Comparison of ENCODE assay signal across 12 cellular contexts in the genomic region with DNA sequence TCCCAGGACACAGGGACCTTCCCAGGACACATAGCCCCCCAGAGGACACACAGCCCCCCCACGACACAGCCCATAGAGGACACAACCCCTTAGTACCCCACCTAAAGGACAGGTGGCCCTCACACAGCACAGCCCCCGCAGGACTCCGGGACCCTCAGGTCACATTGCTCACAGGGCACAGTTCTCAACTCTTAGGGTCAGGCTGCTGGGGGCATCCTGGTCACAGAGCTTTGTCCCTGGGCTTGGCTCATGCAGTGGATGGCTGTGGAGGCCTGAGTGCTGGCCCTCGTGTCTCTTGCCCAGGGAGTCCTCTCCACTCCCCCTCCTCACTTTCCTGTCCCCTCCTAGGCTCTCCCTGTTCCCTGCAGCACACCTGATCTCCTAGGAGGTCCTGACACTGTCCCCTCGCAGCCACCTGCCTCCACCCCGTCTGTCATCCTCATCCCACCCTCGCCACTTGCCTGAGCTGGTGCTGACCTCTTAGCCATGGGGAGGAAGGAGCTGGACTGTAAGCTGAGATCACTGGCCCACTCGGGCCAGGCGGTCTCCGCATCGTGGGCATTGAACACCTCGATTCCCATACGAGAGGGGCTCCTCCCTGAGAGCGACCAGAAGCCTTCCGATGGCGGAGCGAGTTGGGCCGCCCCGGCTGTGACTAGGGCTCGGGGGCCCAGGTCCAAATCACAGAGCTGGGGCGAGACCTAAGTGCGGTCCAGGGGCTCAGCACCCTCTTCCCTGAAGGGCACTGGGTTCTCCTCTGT. TPM values are rescaled to one million over a fixed set of nuclear protein-coding genes. Genes with fewer than 3 reads are reported as not detected.
DNase-seq lines count a peak whose midpoint lies in the region; ATAC-seq and TF ChIP-seq lines count a peak whose summit lies in the region.
"Had no signal": no experiment of that assay in that cellular context is flagged by ENCODE, and none has a peak within 500 bp of the region (broad histone marks: within the 10 kb centered on the region; RNA-seq: fewer than 3 reads in every experiment).

No MANE protein-coding gene starts in this region.

- CTCF ChIA-PET in MCF 10A (lab: Yijun Ruan, JAX) (no interaction called here), mammary epithelial cell (lab: Charles Lee; ENCODE audit: low non-redundant PET) (no interaction called here)

- H2AFZ ChIP-seq in mammary epithelial cell (ENCODE audit: low read depth, low read length): no peak overlapping the region

- no peak overlapping the region for H3K4me3 ChIP-seq in mammary epithelial cell (replicated peaks in 1 of 3; ENCODE audit: insufficient read depth in 1 of 3, low read depth in 2 of 3, low read length in 3 of 3)

- peaks cover 36% of the 10 kb centered on the region for H3K79me2 ChIP-seq in mammary epithelial cell (ENCODE audit: insufficient read depth, low read length)

- H3K9me3 Mint-ChIP-seq in MCF 10A (ENCODE audit: unreplicated experiment) (no peaks in the 10 kb centered on the region), naive B cell (no peaks in the 10 kb centered on the region), type B pancreatic cell (no peaks in the 10 kb centered on the region)
- H3K9me3 Mint-ChIP-seq in activated T-helper 2 cell treated with anti-CD3 and anti-CD28 coated beads, Interferon-gamma antibody, Interleukin-2, Interleukin-4, amounts not matched to agents 10 μg/mL and 5 μg/mL and 100 μg/mL, durations not matched to agents 14 hours and 24 hours and 36 hours: no peaks in the 10 kb centered on the region

- H3K27me3 Mint-ChIP-seq in MCF 10A (ENCODE audit: insufficient read depth, unreplicated experiment) (no peaks in the 10 kb centered on the region), naive B cell (no peaks in the 10 kb centered on the region), type B pancreatic cell (no peaks in the 10 kb centered on the region)
- no peaks in the 10 kb centered on the region for H3K27me3 Mint-ChIP-seq in activated T-helper 2 cell treated with anti-CD3 and anti-CD28 coated beads, Interferon-gamma antibody, Interleukin-2, Interleukin-4, amounts not matched to agents 10 μg/mL and 5 μg/mL and 100 μg/mL, durations not matched to agents 14 hours and 24 hours and 36 hours (ENCODE audit: low read depth)

- H4K20me1 ChIP-seq in mammary epithelial cell (ENCODE audit: insufficient read depth, low read length): no peaks in the 10 kb centered on the region

- H3K27me3 ChIP-seq in mammary epithelial cell (ENCODE audit: insufficient read depth, low read length): no peaks in the 10 kb centered on the region
- H3K27me3 ChIP-seq: Peyer's patch had no signal

- intact Hi-C loops in MCF 10A (cut with micrococcal nuclease) (loop anchor here (5.0 to 10.0 kb wide), 2 partner anchors 48 to 115 kb away; partner anchors contain the start of gene RAB40B), mammary epithelial cell (cut with micrococcal nuclease) (no loop called here)
- intact Hi-C loops in activated T-helper 2 cell treated with anti-CD3 and anti-CD28 coated beads, Interferon-gamma antibody, Interleukin-2, Interleukin-4, amounts not matched to agents 10 μg/mL and 5 μg/mL and 100 μg/mL, durations not matched to agents 14 hours and 24 hours and 36 hours (cut with micrococcal nuclease): loop anchor here (5.0 kb wide), 2 partner anchors 192 to 403 kb away; partner anchors contain the start of gene NARF

- no peaks in the 10 kb centered on the region for H3K9me3 ChIP-seq in mammary epithelial cell (replicated peaks; ENCODE audit: insufficient read depth, low read length)
- H3K9me3 ChIP-seq: Peyer's patch had no signal

- in situ Hi-C loops in mammary epithelial cell (cut with MboI; ENCODE audit: low sequenced_read_pairs in 2 of 2): loop anchor here in 1 of 2 donors (10.0 kb wide), 1 partner anchor 105 kb away; the partner anchor contains the start of gene TBCD
- in situ Hi-C loops in GM13976 (cut with MboI; ENCODE audit: low sequenced_read_pairs, unreplicated experiment): loop anchor here (25.0 kb wide), 1 partner anchor 113 kb away; the partner anchor contains the start of gene TBCD

- WGBS in mammary epithelial cell (ENCODE audit: low coverage, missing lambda C conversion rate): 78% methylated on average over 10 of the region's 22 CpGs

- ATAC-seq in naive B cell (ENCODE audit: low read depth in 2 of 2) (no peak), GM19452 (IDR thresholded peaks at IDR 0.05; ENCODE audit: unreplicated experiment) (no peak)
- ATAC-seq: K562 had no signal

- dilution Hi-C loops in mammary epithelial cell (cut with HindIII; ENCODE audit: low sequenced_read_pairs): no loop called here

- H3K4me3 Mint-ChIP-seq in MCF 10A (ENCODE audit: unreplicated experiment): peak overlapping the region; percentile 56
- H3K4me3 Mint-ChIP-seq in activated T-helper 2 cell treated with anti-CD3 and anti-CD28 coated beads, Interferon-gamma antibody, Interleukin-2, Interleukin-4, amounts not matched to agents 10 μg/mL and 5 μg/mL and 100 μg/mL, durations not matched to agents 14 hours and 24 hours and 36 hours (ENCODE audit: low read depth): peak overlapping the region; percentile 45
- H3K4me3 Mint-ChIP-seq in naive B cell: peak overlapping the region; percentile 52 to 85 (median 68)
- H3K4me3 Mint-ChIP-seq in type B pancreatic cell: peak overlapping the region; percentile 70

- DNase-seq in MCF 10A (ENCODE audit: unreplicated experiment) (no peak), mammary epithelial cell (no peak), naive B cell (no peak), type B pancreatic cell (ENCODE audit: extremely low spot score, unreplicated experiment) (no peak), GM13976 (ENCODE audit: low spot score) (no peak), islet precursor cell (no peak)
- DNase-seq in activated T-helper 2 cell treated with anti-CD3 and anti-CD28 coated beads, Interferon-gamma antibody, Interleukin-2, Interleukin-4, amounts not matched to agents 10 μg/mL and 5 μg/mL and 100 μg/mL, durations not matched to agents 14 hours and 24 hours and 36 hours (ENCODE audit: low spot score): no peak
- DNase-seq: GDM1, NCI-H2171 had no signal

- peaks cover 24% of the 10 kb centered on the region for H3K36me3 Mint-ChIP-seq in MCF 10A (ENCODE audit: insufficient read depth, unreplicated experiment)
- H3K36me3 Mint-ChIP-seq in activated T-helper 2 cell treated with anti-CD3 and anti-CD28 coated beads, Interferon-gamma antibody, Interleukin-2, Interleukin-4, amounts not matched to agents 10 μg/mL and 5 μg/mL and 100 μg/mL, durations not matched to agents 14 hours and 24 hours and 36 hours (ENCODE audit: low read depth): peaks cover 16% of the 10 kb centered on the region
- no peaks in the 10 kb centered on the region for H3K36me3 Mint-ChIP-seq in naive B cell
- no peaks in the 10 kb centered on the region for H3K36me3 Mint-ChIP-seq in type B pancreatic cell

- no peak overlapping the region for H3K27ac ChIP-seq in mammary epithelial cell (ENCODE audit: insufficient read depth, low read depth, low read length)

- H3K4me2 ChIP-seq in mammary epithelial cell (ENCODE audit: insufficient read depth, low read depth, low read length): no peak overlapping the region

- H3K4me1 Mint-ChIP-seq in MCF 10A (ENCODE audit: insufficient read depth, unreplicated experiment) (peaks cover 16% of the 10 kb centered on the region), naive B cell (peaks cover 17 to 35% (median 22%) of the 10 kb centered on the region in 3 donors), type B pancreatic cell (ENCODE audit: unreplicated experiment) (peaks cover 14% of the 10 kb centered on the region)
- H3K4me1 Mint-ChIP-seq in activated T-helper 2 cell treated with anti-CD3 and anti-CD28 coated beads, Interferon-gamma antibody, Interleukin-2, Interleukin-4, amounts not matched to agents 10 μg/mL and 5 μg/mL and 100 μg/mL, durations not matched to agents 14 hours and 24 hours and 36 hours (ENCODE audit: low read depth): peaks cover 10% of the 10 kb centered on the region

- POLR2A ChIA-PET in MCF 10A (lab: Yijun Ruan, JAX): interaction anchor here (0.7 kb wide), 1 partner anchor 153 kb away, joined by 3 read pairs; no protein-coding TSS in a partner anchor

- no peak overlapping the region for H3K9ac ChIP-seq in mammary epithelial cell (ENCODE audit: insufficient read depth, low read length)

- BruUV-seq in MCF 10A (replicated peaks; lab: Mats Ljungman, UMichigan) (no TSS peak), mammary epithelial cell (replicated peaks; lab: Mats Ljungman, UMichigan) (no TSS peak)

- no peaks in the 10 kb centered on the region for H3K36me3 ChIP-seq in mammary epithelial cell (ENCODE audit: insufficient read depth, low read length)
- H3K36me3 ChIP-seq: Peyer's patch had no signal

- H3K27ac Mint-ChIP-seq in MCF 10A (ENCODE audit: low read depth, unreplicated experiment) (no peak overlapping the region), naive B cell (peak overlapping the region in 5 of 6 donors; percentile 57 to 88 (median 81)), type B pancreatic cell (peak overlapping the region; percentile 79)
- H3K27ac Mint-ChIP-seq in activated T-helper 2 cell treated with anti-CD3 and anti-CD28 coated beads, Interferon-gamma antibody, Interleukin-2, Interleukin-4, amounts not matched to agents 10 μg/mL and 5 μg/mL and 100 μg/mL, durations not matched to agents 14 hours and 24 hours and 36 hours: peak overlapping the region; percentile 34

- H3K4me1 ChIP-seq in mammary epithelial cell (ENCODE audit: insufficient read depth, low read length): peaks cover 18% of the 10 kb centered on the region

- no peak for TF ChIP-seq CTCF in MCF 10A (IDR thresholded peaks at IDR 0.05; ENCODE audit: unreplicated experiment)
- TF ChIP-seq CTCF in mammary epithelial cell (conservative IDR thresholded peaks at IDR 0.05 in 1 of 2, IDR thresholded peaks at IDR 0.05 in 1 of 2; ENCODE audit: extremely low read depth in 1 of 2, insufficient read depth in 1 of 2, low read depth in 1 of 2, low read length in 2 of 2): no peak
- TF ChIP-seq CTCF in type B pancreatic cell (conservative IDR thresholded peaks at IDR 0.05): no peak
- TF ChIP-seq CTCF in GM13976 (IDR thresholded peaks at IDR 0.05; ENCODE audit: borderline replicate concordance, control extremely low read depth, extremely low read depth, insufficient read depth, missing control alignments): no peak

RNA-seq across cellular contexts. Expression of gene WDR45B, which starts 1.4 kb away (rescaled TPM):
- total RNA-seq in MCF 10A (2022) (87.3 and 88.3 TPM in 2 replicates), mammary epithelial cell (10 to 100 TPM; 62.2 to 68.4 TPM), type B pancreatic cell (ENCODE audit: low replicate concordance) (74.0 and 100 TPM in 2 replicates)
- polyA plus RNA-seq in mammary epithelial cell (71.9 TPM), naive B cell (ENCODE audit: low read depth in 6 of 6) (10 to 100 TPM; 37.9 to 77.8 (median 47.4) TPM)
- 71.2 TPM for polyA minus RNA-seq in mammary epithelial cell
- 63.1 and 66.9 TPM in 2 replicates for total RNA-seq in activated T-helper 2 cell treated with anti-CD3 and anti-CD28 coated beads, Interferon-gamma antibody, Interleukin-2, Interleukin-4, amounts not matched to agents 10 μg/mL and 5 μg/mL and 100 μg/mL, durations not matched to agents 14 hours and 24 hours and 36 hours

RNA-seq across cellular contexts. Expression of gene RAB40B, which starts 48.8 kb away (rescaled TPM):
- 5.9 and 6.3 TPM in 2 replicates for total RNA-seq in MCF 10A (2022)
- 10 to 100 TPM; 13.3 to 17.8 TPM for total RNA-seq in mammary epithelial cell
- 16.5 TPM for polyA plus RNA-seq in mammary epithelial cell
- polyA minus RNA-seq in mammary epithelial cell: 10.5 TPM
- 4.8 and 5.4 TPM in 2 replicates for total RNA-seq in activated T-helper 2 cell treated with anti-CD3 and anti-CD28 coated beads, Interferon-gamma antibody, Interleukin-2, Interleukin-4, amounts not matched to agents 10 μg/mL and 5 μg/mL and 100 μg/mL, durations not matched to agents 14 hours and 24 hours and 36 hours
- polyA plus RNA-seq in naive B cell (ENCODE audit: low read depth in 6 of 6): 1 to 10 TPM; 1.2 to 3.0 (median 2.3) TPM
- total RNA-seq in type B pancreatic cell (ENCODE audit: low replicate concordance): 16.7 and 18.9 TPM in 2 replicates
